In the genomic region with DNA sequence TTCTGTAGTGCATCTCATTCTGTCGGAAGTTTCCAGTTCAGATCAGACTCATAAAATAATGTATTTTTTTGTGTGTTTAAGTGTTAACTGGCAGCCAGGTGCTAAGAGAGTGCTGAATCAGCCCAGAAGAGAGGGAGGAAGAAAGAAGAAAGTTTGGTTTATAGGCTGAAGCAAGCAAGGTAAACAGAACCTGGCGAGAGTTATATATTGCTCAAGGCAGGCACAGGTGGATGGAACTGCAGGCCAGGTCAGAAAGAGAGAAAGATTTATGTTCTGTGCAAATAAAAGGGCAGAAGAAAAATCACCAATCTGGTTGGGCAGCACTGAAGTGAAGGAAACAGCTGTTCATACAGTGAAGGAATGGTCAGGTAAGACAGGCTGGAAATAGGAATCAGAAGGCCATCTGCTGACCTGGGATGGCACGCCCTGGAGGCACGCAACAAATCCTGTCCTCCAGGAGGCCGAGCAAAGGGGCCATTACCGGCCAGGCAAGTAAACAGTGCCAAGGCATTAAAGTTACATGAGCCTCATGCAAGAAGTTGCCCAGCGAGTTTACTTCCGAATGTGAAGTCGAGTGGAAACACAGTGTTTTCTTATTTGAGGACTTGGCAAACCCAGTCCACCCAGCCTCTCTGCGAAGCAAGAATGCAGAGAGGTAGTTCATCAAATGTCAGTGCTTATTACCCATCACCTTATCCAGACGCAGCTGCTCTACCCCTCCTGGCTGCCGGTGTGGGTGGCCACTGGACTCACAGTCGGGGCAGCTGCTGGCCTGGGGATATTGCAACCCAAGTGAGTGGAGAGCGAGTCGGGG, we compare ENCODE assay signal across 13 cellular contexts.
DNase-seq lines count a peak whose midpoint lies in the region; ATAC-seq and TF ChIP-seq lines count a peak whose summit lies in the region.
"Had no signal": no experiment of that assay in that cellular context is flagged by ENCODE, and none has a peak within 500 bp of the region (broad histone marks: within the 10 kb centered on the region; RNA-seq: fewer than 3 reads in every experiment).

No MANE protein-coding gene starts in this region.

- H3K4me2 ChIP-seq in mammary epithelial cell (ENCODE audit: insufficient read depth, low read depth, low read length) = no peak overlapping the region
- no peak overlapping the region for H3K4me2 ChIP-seq in OCI-LY7 (ENCODE audit: low read length)

- H3K27me3 Mint-ChIP-seq in mesothelial cell of epicardium (ENCODE audit: low read depth) = peaks cover 11% of the 10 kb centered on the region

- H3K27ac Mint-ChIP-seq in mesothelial cell of epicardium = peak overlapping the region; percentile 4
- H3K27ac Mint-ChIP-seq: activated naive CD4-positive, alpha-beta T cell treated with anti-CD3 and anti-CD28 coated beads, Interleukin-2, amount 50 U/mL, for 72 hours had no signal

- H2AFZ ChIP-seq in mammary epithelial cell (ENCODE audit: low read depth, low read length) = peak overlapping the region; percentile 15
- H2AFZ ChIP-seq in OCI-LY7 (ENCODE audit: low read length) = no peak overlapping the region

- POLR2A ChIA-PET in OCI-LY7 (lab: Charles Lee) = no interaction called here

- ATAC-seq in GM19467 (IDR thresholded peaks at IDR 0.05; ENCODE audit: unreplicated experiment) = no peak
- no peak for ATAC-seq in left lobe of liver
- ATAC-seq: activated naive CD4-positive, alpha-beta T cell treated with anti-CD3 and anti-CD28 coated beads, Interleukin-2, amount 50 U/mL, for 72 hours had no signal

- H3K4me1 Mint-ChIP-seq in mesothelial cell of epicardium = no peaks in the 10 kb centered on the region

- no peak overlapping the region for H3K9ac ChIP-seq in mammary epithelial cell (ENCODE audit: insufficient read depth, low read length)

- TF ChIP-seq CTCF in BE2C (IDR thresholded peaks at IDR 0.05; ENCODE audit: low read depth, low read length) (no peak), mammary epithelial cell (conservative IDR thresholded peaks at IDR 0.05 in 1 of 2, IDR thresholded peaks at IDR 0.05 in 1 of 2; ENCODE audit: extremely low read depth in 1 of 2, insufficient read depth in 1 of 2, low read depth in 1 of 2, low read length in 2 of 2) (no peak), mesothelial cell of epicardium (IDR thresholded peaks at IDR 0.05; ENCODE audit: unreplicated experiment) (no peak), OCI-LY7 (conservative IDR thresholded peaks at IDR 0.05; ENCODE audit: low read length) (no peak)

- H3K27me3 ChIP-seq in BE2C (no peaks in the 10 kb centered on the region), mammary epithelial cell (ENCODE audit: insufficient read depth, low read length) (no peaks in the 10 kb centered on the region)

- H3K4me3 ChIP-seq in BE2C (ENCODE audit: low read depth, low read length) (no peak overlapping the region), mammary epithelial cell (replicated peaks in 1 of 3; ENCODE audit: insufficient read depth in 1 of 3, low read depth in 2 of 3, low read length in 3 of 3) (no peak overlapping the region), OCI-LY7 (ENCODE audit: low read depth, low read length, poor library complexity, severe bottlenecking) (no peak overlapping the region)
- H3K4me3 ChIP-seq: thoracic aorta had no signal

- no peaks in the 10 kb centered on the region for H3K9me2 ChIP-seq in OCI-LY7 (ENCODE audit: insufficient read depth, low read length)

- DNase-seq in BE2C (peak; percentile 25), NCI-H2196 treated with DMSO at 0.1 percent for 48 hours (lab: John Stamatoyannopoulos, UW; ENCODE audit: unreplicated experiment) (peak; percentile 54), mammary epithelial cell (no peak), mesothelial cell of epicardium (ENCODE audit: low spot score in 2 of 2, unreplicated experiment in 2 of 2) (no peak), OCI-LY7 (ENCODE audit: low spot score) (no peak), NCI-H2171 treated with DMSO at 0.1 percent for 48 hours (lab: John Stamatoyannopoulos, UW) (no peak), left lobe of liver (ENCODE audit: low spot score) (no peak)
- DNase-seq: DND-41, IMR-90, NCI-H1092 treated with DMSO at 0.1 percent for 48 hours had no signal

- no peak overlapping the region for H3K4me3 Mint-ChIP-seq in mesothelial cell of epicardium

- H3K27ac ChIP-seq in mammary epithelial cell (ENCODE audit: insufficient read depth, low read depth, low read length) (no peak overlapping the region), OCI-LY7 (ENCODE audit: low read depth, low read length, poor library complexity, severe bottlenecking) (no peak overlapping the region)
- H3K27ac ChIP-seq: thoracic aorta had no signal

- no peaks in the 10 kb centered on the region for H3K36me3 Mint-ChIP-seq in mesothelial cell of epicardium
- H3K36me3 Mint-ChIP-seq: activated naive CD4-positive, alpha-beta T cell treated with anti-CD3 and anti-CD28 coated beads, Interleukin-2, amount 50 U/mL, for 72 hours had no signal

- WGBS in mammary epithelial cell (ENCODE audit: low coverage, missing lambda C conversion rate) = 83% methylated on average over 15 of the region's 15 CpGs

- H3K79me2 ChIP-seq in mammary epithelial cell (ENCODE audit: insufficient read depth, low read length) (no peaks in the 10 kb centered on the region), OCI-LY7 (ENCODE audit: insufficient read depth, low read depth, low read length) (no peaks in the 10 kb centered on the region)

- H4K20me1 ChIP-seq in mammary epithelial cell (ENCODE audit: insufficient read depth, low read length) = no peaks in the 10 kb centered on the region
- H4K20me1 ChIP-seq in OCI-LY7 (ENCODE audit: insufficient read depth, low read length) = no peaks in the 10 kb centered on the region

- H3K9me3 Mint-ChIP-seq in mesothelial cell of epicardium = no peaks in the 10 kb centered on the region
- H3K9me3 Mint-ChIP-seq: activated naive CD4-positive, alpha-beta T cell treated with anti-CD3 and anti-CD28 coated beads, Interleukin-2, amount 50 U/mL, for 72 hours had no signal

- in situ Hi-C loops in mammary epithelial cell (cut with MboI; ENCODE audit: low sequenced_read_pairs in 2 of 2) = no loop called here

- H3K36me3 ChIP-seq in BE2C = no peaks in the 10 kb centered on the region
- H3K36me3 ChIP-seq in mammary epithelial cell (ENCODE audit: insufficient read depth, low read length) = no peaks in the 10 kb centered on the region
- H3K36me3 ChIP-seq in OCI-LY7 (ENCODE audit: insufficient read depth, low read length) = no peaks in the 10 kb centered on the region
- H3K36me3 ChIP-seq: thoracic aorta had no signal

- CTCF ChIA-PET in mammary epithelial cell (lab: Charles Lee; ENCODE audit: low non-redundant PET) (no interaction called here), OCI-LY7 (lab: Charles Lee; ENCODE audit: unreplicated experiment) (no interaction called here)

- H3K9me3 ChIP-seq in BE2C (no peaks in the 10 kb centered on the region), mammary epithelial cell (replicated peaks; ENCODE audit: insufficient read depth, low read length) (no peaks in the 10 kb centered on the region), OCI-LY7 (ENCODE audit: low read length) (no peaks in the 10 kb centered on the region)
- H3K9me3 ChIP-seq: thoracic aorta had no signal

- intact Hi-C loops in mammary epithelial cell (cut with micrococcal nuclease) = no loop called here
- intact Hi-C loops in OCI-LY7 (cut with micrococcal nuclease; ENCODE audit: unreplicated experiment) = no loop called here

- BruUV-seq in mammary epithelial cell (replicated peaks; lab: Mats Ljungman, UMichigan) (no TSS peak), OCI-LY7 (replicated peaks; lab: Mats Ljungman, UMichigan) (no TSS peak)

- H3K4me1 ChIP-seq in BE2C = no peaks in the 10 kb centered on the region
- peaks cover 28% of the 10 kb centered on the region for H3K4me1 ChIP-seq in mammary epithelial cell (ENCODE audit: insufficient read depth, low read length)
- no peaks in the 10 kb centered on the region for H3K4me1 ChIP-seq in OCI-LY7 (ENCODE audit: insufficient read depth, low read length, poor library complexity, severe bottlenecking)

- dilution Hi-C loops in mammary epithelial cell (cut with HindIII; ENCODE audit: low sequenced_read_pairs) = no loop called here

Comparison
In these comparisons a context has a peak if more than half of its experiments do, and no peak if none do; other contexts are left out.
1. DNase-seq: peak in BE2C (single experiment) and NCI-H2196 treated with DMSO at 0.1 percent for 48 hours (single experiment); none in mammary epithelial cell (single experiment), mesothelial cell of epicardium (0 of 2), OCI-LY7 (single experiment), NCI-H2171 treated with DMSO at 0.1 percent for 48 hours (single experiment) and left lobe of liver (single experiment).